1 cellular context compared by ENCODE assay signal in the genomic region with DNA sequence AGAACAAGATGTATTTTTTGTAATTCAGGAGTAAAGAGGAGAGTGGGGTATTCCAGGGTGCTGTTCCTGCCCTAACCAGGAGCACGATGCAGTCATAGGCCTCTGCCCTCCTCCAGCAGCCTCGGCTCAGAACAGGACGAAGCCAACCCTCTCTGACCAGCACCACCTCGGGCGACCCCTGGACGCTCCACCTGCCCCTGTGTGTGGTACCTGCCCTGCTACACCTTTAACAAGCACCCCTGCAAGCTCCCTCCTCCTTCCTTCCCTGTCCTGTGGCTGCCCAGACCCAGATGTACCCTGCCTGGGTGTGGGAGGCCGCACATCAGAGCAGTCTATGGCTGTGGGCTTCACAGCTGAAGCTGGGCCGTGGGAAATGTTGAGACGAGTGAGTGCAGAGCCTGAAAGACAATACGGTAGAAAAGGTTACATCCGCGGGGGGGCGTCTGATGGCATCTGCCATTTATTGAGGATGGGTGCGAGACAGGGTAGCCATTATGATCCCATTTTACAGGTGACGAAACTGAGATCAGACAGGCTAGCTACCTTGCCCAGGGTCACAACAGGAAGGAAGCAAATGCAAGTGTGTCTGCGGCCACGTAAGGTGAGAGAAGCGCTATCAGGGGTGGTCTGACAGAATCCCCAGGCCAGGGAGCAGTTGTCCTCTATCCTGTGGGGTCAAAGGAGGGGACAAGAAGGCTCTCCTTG.
TF ChIP-seq lines count a peak whose summit lies in the region.

No MANE protein-coding gene starts in this region.

TF ChIP-seq in H1, 55 proteins besides CTCF, POLR2A, EP300 and RAD21:
- 0 out of 2 replicates have a peak, but pooled peaks have one; percentile 66 for TF ChIP-seq KDM1A (IDR thresholded peaks at IDR 0.05; ENCODE audit: borderline replicate concordance, low read length)
- TF ChIP-seq, protein P1, sequence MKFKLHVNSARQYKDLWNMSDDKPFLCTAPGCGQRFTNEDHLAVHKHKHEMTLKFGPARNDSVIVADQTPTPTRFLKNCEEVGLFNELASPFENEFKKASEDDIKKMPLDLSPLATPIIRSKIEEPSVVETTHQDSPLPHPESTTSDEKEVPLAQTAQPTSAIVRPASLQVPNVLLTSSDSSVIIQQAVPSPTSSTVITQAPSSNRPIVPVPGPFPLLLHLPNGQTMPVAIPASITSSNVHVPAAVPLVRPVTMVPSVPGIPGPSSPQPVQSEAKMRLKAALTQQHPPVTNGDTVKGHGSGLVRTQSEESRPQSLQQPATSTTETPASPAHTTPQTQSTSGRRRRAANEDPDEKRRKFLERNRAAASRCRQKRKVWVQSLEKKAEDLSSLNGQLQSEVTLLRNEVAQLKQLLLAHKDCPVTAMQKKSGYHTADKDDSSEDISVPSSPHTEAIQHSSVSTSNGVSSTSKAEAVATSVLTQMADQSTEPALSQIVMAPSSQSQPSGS (IDR thresholded peaks at IDR 0.05; ENCODE audit: low read length), result no peak
- peak; percentile 51; the same call in 1 of the 2 replicates for TF ChIP-seq YY1 (IDR thresholded peaks at IDR 0.05; ENCODE audit: low read depth, low read length)
TF ChIP-seq in H1: peak in this region for 2.
